Comparison of ENCODE assay signal across 13 cellular contexts in the genomic region with DNA sequence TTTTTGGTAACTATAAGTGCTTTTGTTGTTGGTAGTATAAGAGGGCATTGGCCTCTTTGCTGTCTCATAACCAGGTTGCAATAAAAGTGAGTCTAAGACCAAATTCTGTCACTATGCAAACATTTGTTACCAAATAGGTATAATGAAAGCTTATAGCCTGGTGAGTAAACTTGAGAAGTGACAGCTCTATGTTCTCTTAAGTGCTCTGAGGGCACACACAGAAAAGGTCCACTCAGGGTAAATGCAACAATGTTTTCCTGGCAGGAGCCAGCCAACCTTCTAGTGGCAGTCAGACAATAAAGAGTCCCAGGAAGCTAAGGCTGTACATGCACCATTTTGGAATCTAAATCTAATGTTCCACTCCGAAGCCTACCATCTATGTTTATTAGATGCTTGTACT.
A peak's percentile ranks its signal among the peaks of the same experiment; 100 is the strongest.
DNase-seq lines count a peak whose midpoint lies in the region; ATAC-seq, FAIRE-seq and TF ChIP-seq lines count a peak whose summit lies in the region.
"Had no signal": no experiment of that assay in that cellular context is flagged by ENCODE, and none has a peak within 500 bp of the region (broad histone marks: within the 10 kb centered on the region; RNA-seq: fewer than 3 reads in every experiment).

No MANE protein-coding gene starts in this region.

- intact Hi-C loops in left ventricle myocardium superior (cut with micrococcal nuclease): no loop called here
- intact Hi-C loops in esophagus squamous epithelium (cut with DNase I): no loop called here
- intact Hi-C loops in adrenal gland (cut with DNase I): no loop called here

- no peak for DNase-seq in left ventricle myocardium superior
- DNase-seq in right atrium auricular region (ENCODE audit: low spot score): no peak
- peak; percentile 90 for DNase-seq in NCI-H69 (lab: John Stamatoyannopoulos, UW)
- no peak for DNase-seq in esophagus squamous epithelium (lab: John Stamatoyannopoulos, UW)
- no peak for DNase-seq in adrenal gland
- DNase-seq in urothelium cell line (ENCODE audit: low spot score): no peak
- DNase-seq: activated CD4-positive, alpha-beta memory T cell treated with anti-CD3 and anti-CD28 coated beads, Interleukin-2, amount 10 ng/mL, durations not matched to agents 7 days and 5 days; activated effector memory CD4-positive, alpha-beta T cell treated with Interleukin-2 at 50 U/mL for 16 hours; anterior cingulate cortex; NCI-H1436; retina had no signal

- TF ChIP-seq POLR2A in esophagus squamous epithelium (IDR thresholded peaks at IDR 0.05): no peak
- TF ChIP-seq POLR2A in adrenal gland (IDR thresholded peaks at IDR 0.05): no peak

- H3K9me3 ChIP-seq in right atrium auricular region (no peaks in the 10 kb centered on the region), esophagus squamous epithelium (no peaks in the 10 kb centered on the region), adrenal gland (replicated peaks in 1 of 3) (no peaks in the 10 kb centered on the region)

- H3K4me3 ChIP-seq in right atrium auricular region (no peak overlapping the region), esophagus squamous epithelium (no peak overlapping the region), adrenal gland (no peak overlapping the region)

- ATAC-seq in left ventricle myocardium superior: peak; percentile 41
- ATAC-seq in GM19035 (IDR thresholded peaks at IDR 0.05; ENCODE audit: unreplicated experiment): no peak
- no peak for ATAC-seq in HG02678 (IDR thresholded peaks at IDR 0.05; ENCODE audit: unreplicated experiment)

- no peaks in the 10 kb centered on the region for H3K27me3 ChIP-seq in right atrium auricular region
- H3K27me3 ChIP-seq in esophagus squamous epithelium: no peaks in the 10 kb centered on the region
- no peaks in the 10 kb centered on the region for H3K27me3 ChIP-seq in adrenal gland

- FAIRE-seq in urothelium cell line (lab: Jason Lieb, UNC): no peak

- H3K36me3 ChIP-seq in right atrium auricular region (no peaks in the 10 kb centered on the region), esophagus squamous epithelium (no peaks in the 10 kb centered on the region), adrenal gland (replicated peaks in 1 of 2) (no peaks in the 10 kb centered on the region)

- TF ChIP-seq CTCF in right atrium auricular region (IDR thresholded peaks at IDR 0.05) (no peak), esophagus squamous epithelium (IDR thresholded peaks at IDR 0.05) (no peak), adrenal gland (IDR thresholded peaks at IDR 0.05) (no peak)

- H3K4me1 ChIP-seq in right atrium auricular region: peaks cover 0 to 14% of the 10 kb centered on the region in 2 donors
- peaks cover 4 to 69% (median 28%) of the 10 kb centered on the region in 3 donors for H3K4me1 ChIP-seq in esophagus squamous epithelium
- H3K4me1 ChIP-seq in adrenal gland (replicated peaks in 1 of 2): peaks cover 0 to 15% of the 10 kb centered on the region in 2 donors

- WGBS in esophagus squamous epithelium, 2 donors: 82 to 94% methylated on average over 1 of the region's 1 CpG
- WGBS in adrenal gland, 4 donors: 92 to 97% (median 95%) methylated on average over 1 of the region's 1 CpG

- H3K27ac ChIP-seq in right atrium auricular region (no peak overlapping the region), esophagus squamous epithelium (peak overlapping the region in 3 of 4 donors; percentile 24 to 51 (median 38)), adrenal gland (no peak overlapping the region)

Comparison
In these comparisons a context has a peak if more than half of its experiments do, and no peak if none do; other contexts are left out.
1. H3K27ac ChIP-seq: peak in esophagus squamous epithelium (3 of 4); none in right atrium auricular region (0 of 2) and adrenal gland (0 of 5).